ENCODE assay signal across 2 cellular contexts in the genomic region with DNA sequence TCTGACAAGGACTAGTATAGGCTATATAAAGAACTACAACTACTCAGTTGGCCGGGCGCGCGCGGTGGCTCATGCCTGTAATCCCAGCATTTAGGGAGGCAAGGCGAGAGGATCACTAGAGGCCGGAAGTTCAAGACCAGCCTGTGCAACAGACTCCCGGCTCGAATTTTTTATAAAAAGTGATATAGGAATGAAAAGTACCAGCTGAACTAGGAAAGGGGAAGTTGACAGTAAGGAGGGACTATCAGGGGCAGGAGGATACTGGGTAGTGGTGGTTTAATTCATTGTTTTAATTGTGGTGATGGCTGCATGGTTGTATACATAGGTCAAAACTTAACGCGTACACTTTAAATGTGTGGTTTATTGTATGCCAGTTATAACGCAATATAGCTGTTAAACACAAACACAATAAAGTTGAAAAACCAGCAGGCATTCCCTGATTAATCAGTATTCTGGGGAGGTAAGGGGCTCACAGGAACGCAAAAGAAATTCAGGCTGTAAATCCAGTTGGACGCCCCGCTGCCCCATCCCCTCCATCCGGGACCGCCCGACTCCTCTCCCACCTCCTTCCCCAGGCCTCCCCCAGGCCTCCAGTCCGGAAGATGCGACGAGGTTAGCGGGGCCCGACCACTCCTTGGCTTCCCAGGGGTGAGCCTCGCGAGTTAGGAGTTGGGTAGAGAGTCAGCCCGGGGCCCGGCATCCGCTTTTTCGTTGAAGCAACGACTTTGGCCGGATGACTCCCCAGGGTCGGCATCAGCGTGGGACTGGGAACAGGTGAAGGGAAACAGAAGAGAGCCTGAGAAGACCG.
A peak's percentile ranks its signal among the peaks of the same experiment; 100 is the strongest.
TF ChIP-seq lines count a peak whose summit lies in the region.

No MANE protein-coding gene starts in this region.

TF ChIP-seq in GM23338, 12 proteins besides CTCF, POLR2A, EP300 and RAD21:
- no peak for TF ChIP-seq NANOG (IDR thresholded peaks at IDR 0.05; ENCODE audit: borderline replicate concordance)
- TF ChIP-seq, protein P1, sequence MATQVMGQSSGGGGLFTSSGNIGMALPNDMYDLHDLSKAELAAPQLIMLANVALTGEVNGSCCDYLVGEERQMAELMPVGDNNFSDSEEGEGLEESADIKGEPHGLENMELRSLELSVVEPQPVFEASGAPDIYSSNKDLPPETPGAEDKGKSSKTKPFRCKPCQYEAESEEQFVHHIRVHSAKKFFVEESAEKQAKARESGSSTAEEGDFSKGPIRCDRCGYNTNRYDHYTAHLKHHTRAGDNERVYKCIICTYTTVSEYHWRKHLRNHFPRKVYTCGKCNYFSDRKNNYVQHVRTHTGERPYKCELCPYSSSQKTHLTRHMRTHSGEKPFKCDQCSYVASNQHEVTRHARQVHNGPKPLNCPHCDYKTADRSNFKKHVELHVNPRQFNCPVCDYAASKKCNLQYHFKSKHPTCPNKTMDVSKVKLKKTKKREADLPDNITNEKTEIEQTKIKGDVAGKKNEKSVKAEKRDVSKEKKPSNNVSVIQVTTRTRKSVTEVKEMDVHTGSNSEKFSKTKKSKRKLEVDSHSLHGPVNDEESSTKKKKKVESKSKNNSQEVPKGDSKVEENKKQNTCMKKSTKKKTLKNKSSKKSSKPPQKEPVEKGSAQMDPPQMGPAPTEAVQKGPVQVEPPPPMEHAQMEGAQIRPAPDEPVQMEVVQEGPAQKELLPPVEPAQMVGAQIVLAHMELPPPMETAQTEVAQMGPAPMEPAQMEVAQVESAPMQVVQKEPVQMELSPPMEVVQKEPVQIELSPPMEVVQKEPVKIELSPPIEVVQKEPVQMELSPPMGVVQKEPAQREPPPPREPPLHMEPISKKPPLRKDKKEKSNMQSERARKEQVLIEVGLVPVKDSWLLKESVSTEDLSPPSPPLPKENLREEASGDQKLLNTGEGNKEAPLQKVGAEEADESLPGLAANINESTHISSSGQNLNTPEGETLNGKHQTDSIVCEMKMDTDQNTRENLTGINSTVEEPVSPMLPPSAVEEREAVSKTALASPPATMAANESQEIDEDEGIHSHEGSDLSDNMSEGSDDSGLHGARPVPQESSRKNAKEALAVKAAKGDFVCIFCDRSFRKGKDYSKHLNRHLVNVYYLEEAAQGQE (IDR thresholded peaks at IDR 0.05; ENCODE audit: unreplicated experiment), result no peak
TF ChIP-seq in GM23338: peak in this region for 0.

TF ChIP-seq in GM12878, 131 proteins besides CTCF, POLR2A, EP300 and RAD21 (continues in another document):
- no peak for TF ChIP-seq IKZF1 (conservative IDR thresholded peaks at IDR 0.05)
- no peak for TF ChIP-seq SMAD1 (IDR thresholded peaks at IDR 0.05; ENCODE audit: low read depth, partially characterized antibody)
- no peak for TF ChIP-seq IRF4 (IDR thresholded peaks at IDR 0.05; ENCODE audit: low read depth, low read length)
- TF ChIP-seq FOXM1 (IDR thresholded peaks at IDR 0.05; ENCODE audit: low read depth, low read length), result no peak; the same call in 1 of the 2 replicates
- peak; percentile 73 for TF ChIP-seq POU2F2 (IDR thresholded peaks at IDR 0.05; ENCODE audit: borderline replicate concordance, low read depth, low read length)
- no peak for TF ChIP-seq RFX5 (IDR thresholded peaks at IDR 0.05; ENCODE audit: low read depth, low read length)
- peak; percentile 16 to 47; a peak in 2 of 4 replicates for TF ChIP-seq IKZF2 (IDR thresholded peaks at IDR 0.05)
- no peak for TF ChIP-seq NFXL1 (IDR thresholded peaks at IDR 0.05; ENCODE audit: borderline replicate concordance)
- TF ChIP-seq SMARCA5 (IDR thresholded peaks at IDR 0.05), result 0 out of 2 replicates have a peak, but pooled peaks have one; percentile 73
- TF ChIP-seq BRCA1 (IDR thresholded peaks at IDR 0.05; ENCODE audit: low read depth, low read length), result no peak; the same call in 1 of the 2 replicates
- no peak for TF ChIP-seq ZNF592 (IDR thresholded peaks at IDR 0.05)
- TF ChIP-seq, protein P2, sequence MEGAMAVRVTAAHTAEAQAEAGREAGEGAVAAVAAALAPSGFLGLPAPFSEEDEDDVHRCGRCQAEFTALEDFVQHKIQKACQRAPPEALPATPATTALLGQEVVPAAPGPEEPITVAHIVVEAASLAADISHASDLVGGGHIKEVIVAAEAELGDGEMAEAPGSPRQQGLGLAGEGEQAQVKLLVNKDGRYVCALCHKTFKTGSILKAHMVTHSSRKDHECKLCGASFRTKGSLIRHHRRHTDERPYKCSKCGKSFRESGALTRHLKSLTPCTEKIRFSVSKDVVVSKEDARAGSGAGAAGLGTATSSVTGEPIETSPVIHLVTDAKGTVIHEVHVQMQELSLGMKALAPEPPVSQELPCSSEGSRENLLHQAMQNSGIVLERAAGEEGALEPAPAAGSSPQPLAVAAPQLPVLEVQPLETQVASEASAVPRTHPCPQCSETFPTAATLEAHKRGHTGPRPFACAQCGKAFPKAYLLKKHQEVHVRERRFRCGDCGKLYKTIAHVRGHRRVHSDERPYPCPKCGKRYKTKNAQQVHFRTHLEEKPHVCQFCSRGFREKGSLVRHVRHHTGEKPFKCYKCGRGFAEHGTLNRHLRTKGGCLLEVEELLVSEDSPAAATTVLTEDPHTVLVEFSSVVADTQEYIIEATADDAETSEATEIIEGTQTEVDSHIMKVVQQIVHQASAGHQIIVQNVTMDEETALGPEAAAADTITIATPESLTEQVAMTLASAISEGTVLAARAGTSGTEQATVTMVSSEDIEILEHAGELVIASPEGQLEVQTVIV (IDR thresholded peaks at IDR 0.05; ENCODE audit: borderline replicate concordance, partially characterized antibody), result peak; percentile 85
- no peak for TF ChIP-seq NRF1 (conservative IDR thresholded peaks at IDR 0.05; ENCODE audit: low read depth, low read length)
- no peak for TF ChIP-seq ZNF687 (IDR thresholded peaks at IDR 0.05)
- TF ChIP-seq ZNF207 (IDR thresholded peaks at IDR 0.05; ENCODE audit: borderline replicate concordance), result peak; percentile 50; the same call in 1 of the 2 replicates
- no peak for TF ChIP-seq CEBPZ (IDR thresholded peaks at IDR 0.05; ENCODE audit: low read depth, low read length)
- TF ChIP-seq KAT2A (conservative IDR thresholded peaks at IDR 0.05; ENCODE audit: control insufficient read depth, low read depth, low read length), result no peak
- peak; percentile 88 for TF ChIP-seq POLR2AphosphoS5 (IDR thresholded peaks at IDR 0.05; ENCODE audit: low read length)
- no peak for TF ChIP-seq MEF2B (IDR thresholded peaks at IDR 0.05; ENCODE audit: partially characterized antibody, poor library complexity, severe bottlenecking)
- TF ChIP-seq, protein P3, sequence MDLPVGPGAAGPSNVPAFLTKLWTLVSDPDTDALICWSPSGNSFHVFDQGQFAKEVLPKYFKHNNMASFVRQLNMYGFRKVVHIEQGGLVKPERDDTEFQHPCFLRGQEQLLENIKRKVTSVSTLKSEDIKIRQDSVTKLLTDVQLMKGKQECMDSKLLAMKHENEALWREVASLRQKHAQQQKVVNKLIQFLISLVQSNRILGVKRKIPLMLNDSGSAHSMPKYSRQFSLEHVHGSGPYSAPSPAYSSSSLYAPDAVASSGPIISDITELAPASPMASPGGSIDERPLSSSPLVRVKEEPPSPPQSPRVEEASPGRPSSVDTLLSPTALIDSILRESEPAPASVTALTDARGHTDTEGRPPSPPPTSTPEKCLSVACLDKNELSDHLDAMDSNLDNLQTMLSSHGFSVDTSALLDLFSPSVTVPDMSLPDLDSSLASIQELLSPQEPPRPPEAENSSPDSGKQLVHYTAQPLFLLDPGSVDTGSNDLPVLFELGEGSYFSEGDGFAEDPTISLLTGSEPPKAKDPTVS (IDR thresholded peaks at IDR 0.05; ENCODE audit: low read depth, low read length), result no peak
- 0 out of 2 replicates have a peak, but pooled peaks have one; percentile 81 for TF ChIP-seq NBN (IDR thresholded peaks at IDR 0.05)
- 0 out of 2 replicates have a peak, but pooled peaks have one; percentile 8 for TF ChIP-seq DPF2 (IDR thresholded peaks at IDR 0.05)
- TF ChIP-seq ZNF24 (IDR thresholded peaks at IDR 0.05), result 0 out of 2 replicates have a peak, but pooled peaks have one; percentile 4
- no peak for TF ChIP-seq BMI1 (IDR thresholded peaks at IDR 0.05; ENCODE audit: borderline replicate concordance)
